Comparison of ENCODE assay signal across 23 cellular contexts in the genomic region with DNA sequence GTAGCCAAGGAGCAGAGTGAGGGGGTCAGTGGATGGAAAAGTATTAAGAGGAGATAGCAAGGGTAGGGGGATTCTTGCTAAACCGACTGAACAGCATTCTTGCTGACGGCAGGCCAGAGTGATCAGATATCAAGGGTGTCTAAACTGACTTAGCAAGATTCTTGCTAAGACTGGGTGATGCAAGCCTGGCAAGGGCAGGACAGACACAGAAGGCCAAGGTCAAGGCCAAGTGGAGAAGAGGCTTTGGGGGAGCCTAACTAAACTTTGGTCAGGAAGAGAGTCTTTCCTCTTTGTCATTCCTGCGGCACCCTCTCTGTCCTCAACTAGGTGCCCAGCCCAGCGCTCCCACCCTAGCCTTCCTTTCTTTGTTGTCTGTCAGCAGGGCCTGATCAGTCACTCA. TPM values are rescaled to one million over a fixed set of nuclear protein-coding genes. Genes with fewer than 3 reads are reported as not detected.
A peak's percentile ranks its signal among the peaks of the same experiment; 100 is the strongest.
DNase-seq lines count a peak whose midpoint lies in the region; ATAC-seq and TF ChIP-seq lines count a peak whose summit lies in the region.
"Had no signal": no experiment of that assay in that cellular context is flagged by ENCODE, and none has a peak within 500 bp of the region (broad histone marks: within the 10 kb centered on the region; RNA-seq: fewer than 3 reads in every experiment).

No MANE protein-coding gene starts in this region.

- H3K27ac Mint-ChIP-seq in activated naive CD8-positive, alpha-beta T cell treated with anti-CD3 and anti-CD28 coated beads, Interleukin-2, amount 10 ng/mL, durations not matched to agents 7 days and 5 days: peak overlapping the region; percentile 52
- H3K27ac Mint-ChIP-seq in activated naive CD8-positive, alpha-beta T cell treated with anti-CD3 and anti-CD28 coated beads, Interleukin-2, amount 50 U/mL, for 24 hours: no peak overlapping the region
- peak overlapping the region; percentile 88 for H3K27ac Mint-ChIP-seq in dendritic cell treated with granulocyte-macrophage colony-stimulating factor and Interleukin-4, amounts not matched to agents 40 ng/mL and 50 ng/mL, for 4 days
- peak overlapping the region; percentile 79 for H3K27ac Mint-ChIP-seq in stimulated activated memory B cell treated with anti-CD40 and anti-IgM and Interleukin-4, amounts not matched to agents 10 μg/mL and 1 μg/mL and 100 μg/mL, for 72 hours
- H3K27ac Mint-ChIP-seq: activated CD8-positive, alpha-beta T cell treated with anti-CD3 and anti-CD28 coated beads, Interleukin-2, amount 10 ng/mL, durations not matched to agents 7 days and 5 days; natural killer cell treated with Interleukin-12 subunit alpha and Interleukin-12 subunit beta and Interleukin-15 and Interleukin-18, amount 100 ng/mL, for 72 hours; T-helper 2 cell treated with Interferon-gamma antibody and Interleukin-4, amounts not matched to agents 5 μg/mL and 100 μg/mL, for 36 hours; WTC11 had no signal

- H3K27ac ChIP-seq in mesendoderm (ENCODE audit: low read depth, low read length): no peak overlapping the region
- peak overlapping the region in 1 of 4 donors; percentile 51 for H3K27ac ChIP-seq in gastroesophageal sphincter
- H3K27ac ChIP-seq: A549, cardiac muscle cell, PC-9 had no signal

- H3K36me3 ChIP-seq in mesendoderm (ENCODE audit: control insufficient read depth, insufficient read depth, low read length) (no peaks in the 10 kb centered on the region), gastroesophageal sphincter (no peaks in the 10 kb centered on the region)
- H3K36me3 ChIP-seq: BLaER1 treated with 17β-estradiol and CSF1 and Interleukin-3, amounts not matched to agents 10 nM and 100 nM; cardiac muscle cell; MG63; suprapubic skin had no signal

- no peak overlapping the region for H3K4me3 ChIP-seq in mesendoderm (ENCODE audit: low read length)
- H3K4me3 ChIP-seq in gastroesophageal sphincter: no peak overlapping the region
- H3K4me3 ChIP-seq: A549; BLaER1 treated with 17β-estradiol and CSF1 and Interleukin-3, amounts not matched to agents 10 nM and 100 nM; cardiac muscle cell; MG63; PC-9; suprapubic skin had no signal

- H3K4ac ChIP-seq in mesendoderm (ENCODE audit: low read depth, low read length): peak overlapping the region; percentile 9

- no peaks in the 10 kb centered on the region for H3K79me2 ChIP-seq in mesendoderm (ENCODE audit: control insufficient read depth, insufficient read depth, low read length)

- H4K8ac ChIP-seq in mesendoderm (ENCODE audit: low read depth, low read length): no peak overlapping the region

- H3K4me3 Mint-ChIP-seq in activated naive CD8-positive, alpha-beta T cell treated with anti-CD3 and anti-CD28 coated beads, Interleukin-2, amount 10 ng/mL, durations not matched to agents 7 days and 5 days: no peak overlapping the region
- no peak overlapping the region for H3K4me3 Mint-ChIP-seq in activated naive CD8-positive, alpha-beta T cell treated with anti-CD3 and anti-CD28 coated beads, Interleukin-2, amount 50 U/mL, for 24 hours
- no peak overlapping the region for H3K4me3 Mint-ChIP-seq in dendritic cell treated with granulocyte-macrophage colony-stimulating factor and Interleukin-4, amounts not matched to agents 40 ng/mL and 50 ng/mL, for 4 days
- H3K4me3 Mint-ChIP-seq in stimulated activated memory B cell treated with anti-CD40 and anti-IgM and Interleukin-4, amounts not matched to agents 10 μg/mL and 1 μg/mL and 100 μg/mL, for 72 hours: no peak overlapping the region
- H3K4me3 Mint-ChIP-seq: activated CD8-positive, alpha-beta T cell treated with anti-CD3 and anti-CD28 coated beads, Interleukin-2, amount 10 ng/mL, durations not matched to agents 7 days and 5 days; natural killer cell treated with Interleukin-12 subunit alpha and Interleukin-12 subunit beta and Interleukin-15 and Interleukin-18, amount 100 ng/mL, for 72 hours; T-helper 2 cell treated with Interferon-gamma antibody and Interleukin-4, amounts not matched to agents 5 μg/mL and 100 μg/mL, for 36 hours; WTC11 had no signal

- H3K4me1 ChIP-seq in mesendoderm (ENCODE audit: control insufficient read depth, low read depth, low read length) (no peaks in the 10 kb centered on the region), gastroesophageal sphincter (no peaks in the 10 kb centered on the region)
- H3K4me1 ChIP-seq: A549 had no signal

- no peak overlapping the region for H2BK5ac ChIP-seq in mesendoderm (ENCODE audit: low read length)

- no peak for TF ChIP-seq CTCF in gastroesophageal sphincter (IDR thresholded peaks at IDR 0.05)

- no peak overlapping the region for H3K23ac ChIP-seq in mesendoderm (ENCODE audit: low read length)

- no peak for DNase-seq in activated naive CD8-positive, alpha-beta T cell treated with anti-CD3 and anti-CD28 coated beads, Interleukin-2, amount 10 ng/mL, durations not matched to agents 7 days and 5 days
- no peak for DNase-seq in activated naive CD8-positive, alpha-beta T cell treated with anti-CD3 and anti-CD28 coated beads, Interleukin-2, amount 50 U/mL, for 24 hours
- DNase-seq in mesendoderm: peak; percentile 66
- DNase-seq: activated CD8-positive, alpha-beta T cell treated with anti-CD3 and anti-CD28 coated beads, Interleukin-2, amount 10 ng/mL, durations not matched to agents 7 days and 5 days; effector CD4-positive, alpha-beta T cell; MG63; NCI-H1436 treated with DMSO at 0.1 percent for 48 hours; NCI-H2171 had no signal

- H3K18ac ChIP-seq in mesendoderm (ENCODE audit: low read length): peak overlapping the region; percentile 60

- no CpG with 5 or more reads among the region's 4 CpGs for WGBS in mesendoderm (ENCODE audit: extremely low coverage, insufficient coverage, low lambda C conversion rate)
- 80 to 90% methylated on average over 3 of the region's 4 CpGs for WGBS in gastroesophageal sphincter (ENCODE audit: low coverage in 1 of 2), 2 donors

- H3K27me3 Mint-ChIP-seq in activated naive CD8-positive, alpha-beta T cell treated with anti-CD3 and anti-CD28 coated beads, Interleukin-2, amount 10 ng/mL, durations not matched to agents 7 days and 5 days: no peaks in the 10 kb centered on the region
- H3K27me3 Mint-ChIP-seq in activated naive CD8-positive, alpha-beta T cell treated with anti-CD3 and anti-CD28 coated beads, Interleukin-2, amount 50 U/mL, for 24 hours: no peaks in the 10 kb centered on the region
- no peaks in the 10 kb centered on the region for H3K27me3 Mint-ChIP-seq in dendritic cell treated with granulocyte-macrophage colony-stimulating factor and Interleukin-4, amounts not matched to agents 40 ng/mL and 50 ng/mL, for 4 days
- H3K27me3 Mint-ChIP-seq in stimulated activated memory B cell treated with anti-CD40 and anti-IgM and Interleukin-4, amounts not matched to agents 10 μg/mL and 1 μg/mL and 100 μg/mL, for 72 hours: no peaks in the 10 kb centered on the region

- H3K27me3 ChIP-seq in mesendoderm (ENCODE audit: insufficient read depth, low read length, poor library complexity): no peaks in the 10 kb centered on the region
- H3K27me3 ChIP-seq in gastroesophageal sphincter: no peaks in the 10 kb centered on the region
- H3K27me3 ChIP-seq: cardiac muscle cell, MG63, suprapubic skin had no signal

- H3K9me3 ChIP-seq in gastroesophageal sphincter: no peaks in the 10 kb centered on the region
- H3K9me3 ChIP-seq: A549; BLaER1 treated with 17β-estradiol and CSF1 and Interleukin-3, amounts not matched to agents 10 nM and 100 nM; MG63; suprapubic skin had no signal

- no peak overlapping the region for H3K4me2 ChIP-seq in mesendoderm (ENCODE audit: low read length)
- H3K4me2 ChIP-seq: A549, PC-9 had no signal

- intact Hi-C loops in dendritic cell treated with granulocyte-macrophage colony-stimulating factor and Interleukin-4, amounts not matched to agents 40 ng/mL and 50 ng/mL, for 4 days (cut with micrococcal nuclease): loop anchor here (10.0 kb wide), 2 partner anchors 45 to 75 kb away; no protein-coding TSS in a partner anchor

- H3K9ac ChIP-seq in mesendoderm (ENCODE audit: low read length): no peak overlapping the region
- H3K9ac ChIP-seq: BLaER1 treated with 17β-estradiol and CSF1 and Interleukin-3, amounts not matched to agents 10 nM and 100 nM had no signal

- H3K9me3 Mint-ChIP-seq in activated naive CD8-positive, alpha-beta T cell treated with anti-CD3 and anti-CD28 coated beads, Interleukin-2, amount 10 ng/mL, durations not matched to agents 7 days and 5 days: no peaks in the 10 kb centered on the region
- H3K9me3 Mint-ChIP-seq in activated naive CD8-positive, alpha-beta T cell treated with anti-CD3 and anti-CD28 coated beads, Interleukin-2, amount 50 U/mL, for 24 hours: no peaks in the 10 kb centered on the region
- no peaks in the 10 kb centered on the region for H3K9me3 Mint-ChIP-seq in dendritic cell treated with granulocyte-macrophage colony-stimulating factor and Interleukin-4, amounts not matched to agents 40 ng/mL and 50 ng/mL, for 4 days
- H3K9me3 Mint-ChIP-seq in stimulated activated memory B cell treated with anti-CD40 and anti-IgM and Interleukin-4, amounts not matched to agents 10 μg/mL and 1 μg/mL and 100 μg/mL, for 72 hours: no peaks in the 10 kb centered on the region
- H3K9me3 Mint-ChIP-seq: natural killer cell treated with Interleukin-12 subunit alpha and Interleukin-12 subunit beta and Interleukin-15 and Interleukin-18, amount 100 ng/mL, for 72 hours; T-helper 2 cell treated with Interferon-gamma antibody and Interleukin-4, amounts not matched to agents 5 μg/mL and 100 μg/mL, for 36 hours; WTC11 had no signal

- no peak overlapping the region for H2AK5ac ChIP-seq in mesendoderm (ENCODE audit: low read length)

- TF ChIP-seq EP300 in gastroesophageal sphincter (IDR thresholded peaks at IDR 0.05): no peak

- no peaks in the 10 kb centered on the region for H3K79me1 ChIP-seq in mesendoderm (ENCODE audit: low read length)

- no peak overlapping the region for H2BK15ac ChIP-seq in mesendoderm (replicated peaks; ENCODE audit: low read depth)

- peak overlapping the region; percentile 25 for H3K56ac ChIP-seq in mesendoderm (ENCODE audit: low read length)

- H2BK120ac ChIP-seq in mesendoderm (ENCODE audit: low read depth, low read length): no peak overlapping the region

- no peak overlapping the region for H4K5ac ChIP-seq in mesendoderm (ENCODE audit: low read length)

- ATAC-seq in activated naive CD8-positive, alpha-beta T cell treated with anti-CD3 and anti-CD28 coated beads, Interleukin-2, amount 10 ng/mL, durations not matched to agents 7 days and 5 days (ENCODE audit: low read depth): no peak
- no peak for ATAC-seq in activated naive CD8-positive, alpha-beta T cell treated with anti-CD3 and anti-CD28 coated beads, Interleukin-2, amount 50 U/mL, for 24 hours
- no peak for ATAC-seq in stimulated activated memory B cell treated with anti-CD40 and anti-IgM and Interleukin-4, amounts not matched to agents 10 μg/mL and 1 μg/mL and 100 μg/mL, for 72 hours
- ATAC-seq in GM21786 (IDR thresholded peaks at IDR 0.05; ENCODE audit: unreplicated experiment) (no peak), GM19328 (IDR thresholded peaks at IDR 0.05; ENCODE audit: unreplicated experiment) (no peak), gastroesophageal sphincter (no peak)
- ATAC-seq: activated CD8-positive, alpha-beta T cell treated with anti-CD3 and anti-CD28 coated beads, Interleukin-2, amount 10 ng/mL, durations not matched to agents 7 days and 5 days; natural killer cell treated with Interleukin-12 subunit alpha and Interleukin-12 subunit beta and Interleukin-15 and Interleukin-18, amount 100 ng/mL, for 72 hours had no signal

- no peak for TF ChIP-seq POLR2A in gastroesophageal sphincter (IDR thresholded peaks at IDR 0.05)

- peaks cover 45% of the 10 kb centered on the region for H3K4me1 Mint-ChIP-seq in activated naive CD8-positive, alpha-beta T cell treated with anti-CD3 and anti-CD28 coated beads, Interleukin-2, amount 10 ng/mL, durations not matched to agents 7 days and 5 days
- H3K4me1 Mint-ChIP-seq in activated naive CD8-positive, alpha-beta T cell treated with anti-CD3 and anti-CD28 coated beads, Interleukin-2, amount 50 U/mL, for 24 hours: peaks cover 53% of the 10 kb centered on the region
- H3K4me1 Mint-ChIP-seq in dendritic cell treated with granulocyte-macrophage colony-stimulating factor and Interleukin-4, amounts not matched to agents 40 ng/mL and 50 ng/mL, for 4 days (ENCODE audit: low read depth): peaks cover 54% of the 10 kb centered on the region
- peaks cover 19% of the 10 kb centered on the region for H3K4me1 Mint-ChIP-seq in stimulated activated memory B cell treated with anti-CD40 and anti-IgM and Interleukin-4, amounts not matched to agents 10 μg/mL and 1 μg/mL and 100 μg/mL, for 72 hours

- POLR2A ChIA-PET in activated naive CD8-positive, alpha-beta T cell treated with anti-CD3 and anti-CD28 coated beads, Interleukin-2, amount 10 ng/mL, durations not matched to agents 7 days and 5 days (lab: Charles Lee): no interaction called here

- no peaks in the 10 kb centered on the region for H3K36me3 Mint-ChIP-seq in activated naive CD8-positive, alpha-beta T cell treated with anti-CD3 and anti-CD28 coated beads, Interleukin-2, amount 10 ng/mL, durations not matched to agents 7 days and 5 days
- H3K36me3 Mint-ChIP-seq in activated naive CD8-positive, alpha-beta T cell treated with anti-CD3 and anti-CD28 coated beads, Interleukin-2, amount 50 U/mL, for 24 hours (ENCODE audit: low read depth): no peaks in the 10 kb centered on the region
- H3K36me3 Mint-ChIP-seq in dendritic cell treated with granulocyte-macrophage colony-stimulating factor and Interleukin-4, amounts not matched to agents 40 ng/mL and 50 ng/mL, for 4 days (ENCODE audit: low read depth): no peaks in the 10 kb centered on the region
- no peaks in the 10 kb centered on the region for H3K36me3 Mint-ChIP-seq in stimulated activated memory B cell treated with anti-CD40 and anti-IgM and Interleukin-4, amounts not matched to agents 10 μg/mL and 1 μg/mL and 100 μg/mL, for 72 hours
- H3K36me3 Mint-ChIP-seq: natural killer cell treated with Interleukin-12 subunit alpha and Interleukin-12 subunit beta and Interleukin-15 and Interleukin-18, amount 100 ng/mL, for 72 hours; WTC11 had no signal

RNA-seq across cellular contexts. Expression of a gene that starts 0.8 kb away (rescaled TPM):
- under 1 TPM; 0.65 to 0.67 TPM for total RNA-seq in activated naive CD8-positive, alpha-beta T cell treated with anti-CD3 and anti-CD28 coated beads, Interleukin-2, amount 10 ng/mL, durations not matched to agents 7 days and 5 days
- 0.22 TPM for polyA plus RNA-seq in mesendoderm (2013, experiment 1 of 2)
- polyA plus RNA-seq in mesendoderm (2013, experiment 2 of 2): 0.10 TPM
- total RNA-seq in gastroesophageal sphincter: 10 to 100 TPM in 1 of 4 donors, 1 to 10 TPM in 2, under 1 TPM in 1; 0.93 to 11.2 (median 6.5) TPM
- total RNA-seq: cardiac muscle cell, lung microvascular endothelial cell, PC-9, SK-MEL-5 had no signal
- polyA plus RNA-seq: A549, cardiac muscle cell had no signal

RNA-seq across cellular contexts. Expression of a gene that starts 40.2 kb away (rescaled TPM):
- total RNA-seq in activated naive CD8-positive, alpha-beta T cell treated with anti-CD3 and anti-CD28 coated beads, Interleukin-2, amount 10 ng/mL, durations not matched to agents 7 days and 5 days: 100 to 1,000 TPM; 239 to 241 TPM
- polyA plus RNA-seq in mesendoderm (2013, experiment 1 of 2): not detected
- polyA plus RNA-seq in mesendoderm (2013, experiment 2 of 2): not detected
- total RNA-seq in gastroesophageal sphincter: 1 to 10 TPM; 1.9 to 8.2 (median 5.3) TPM
- total RNA-seq: cardiac muscle cell, lung microvascular endothelial cell, PC-9, SK-MEL-5 had no signal
- polyA plus RNA-seq: A549 had no signal

Comparison
In these comparisons a context has a peak if more than half of its experiments do, and no peak if none do; other contexts are left out.
1. RNA of a gene that starts 40.2 kb away (total RNA-seq): 239 to 241 TPM in activated naive CD8-positive, alpha-beta T cell treated with anti-CD3 and anti-CD28 coated beads, Interleukin-2, amount 10 ng/mL, durations not matched to agents 7 days and 5 days; 1.9 to 8.2 TPM in gastroesophageal sphincter; every median in the first group is over 10 times any median in the second.